ENCODE assay signal across 22 cellular contexts in the genomic region with DNA sequence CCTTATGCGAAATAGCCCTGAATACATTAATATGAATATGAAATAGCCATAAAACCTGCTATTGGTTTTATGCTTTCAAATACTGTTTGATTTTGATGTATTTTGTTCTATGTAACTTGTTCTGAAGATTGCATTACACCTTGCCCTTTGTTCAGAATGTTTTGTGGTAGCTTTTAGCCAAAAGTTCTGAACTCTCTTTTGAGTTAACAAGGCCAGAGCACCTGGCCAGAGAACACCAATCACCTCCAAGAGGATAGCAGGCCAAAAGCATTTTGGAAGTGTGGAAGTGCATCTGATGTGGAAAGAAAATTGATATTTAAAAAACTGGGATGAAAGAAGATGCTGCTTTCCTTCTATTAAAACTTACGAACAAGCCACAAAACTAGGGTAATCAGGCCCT.
DNase-seq lines count a peak whose midpoint lies in the region; ATAC-seq and TF ChIP-seq lines count a peak whose summit lies in the region.
"Had no signal": no experiment of that assay in that cellular context is flagged by ENCODE, and none has a peak within 500 bp of the region (broad histone marks: within the 10 kb centered on the region; RNA-seq: fewer than 3 reads in every experiment).

No MANE protein-coding gene starts in this region.

- no peaks in the 10 kb centered on the region for H3K27me3 ChIP-seq in SK-N-SH (ENCODE audit: insufficient read depth)
- H3K27me3 ChIP-seq: BLaER1 treated with 17β-estradiol and CSF1 and Interleukin-3, amounts not matched to agents 10 nM and 100 nM; MG63; Peyer's patch had no signal

- no peaks in the 10 kb centered on the region for H4K20me1 ChIP-seq in SK-N-SH (ENCODE audit: insufficient read depth)
- H4K20me1 ChIP-seq: BLaER1 treated with 17β-estradiol and CSF1 and Interleukin-3, amounts not matched to agents 10 nM and 100 nM had no signal

- TF ChIP-seq RAD21 in SK-N-SH (IDR thresholded peaks at IDR 0.05; ENCODE audit: low read length): no peak

- WGBS in SK-N-SH (ENCODE audit: low lambda C conversion rate): 95% methylated on average over 2 of the region's 2 CpGs

- no peak for TF ChIP-seq EP300 in SK-N-SH (IDR thresholded peaks at IDR 0.05; ENCODE audit: borderline replicate concordance in 1 of 2, low read depth in 1 of 2, low read length in 1 of 2)

- H3F3A ChIP-seq in SK-N-SH (replicated peaks; ENCODE audit: insufficient read depth): no peaks in the 10 kb centered on the region

- H3K27me3 Mint-ChIP-seq in activated CD4-positive, alpha-beta T cell treated with anti-CD3 and anti-CD28 coated beads for 36 hours: no peaks in the 10 kb centered on the region
- H3K27me3 Mint-ChIP-seq in activated T-helper 17 cell treated with anti-CD3 and anti-CD28 coated beads, Interleukin-2, amount 50 U/mL, for 72 hours: no peaks in the 10 kb centered on the region
- no peaks in the 10 kb centered on the region for H3K27me3 Mint-ChIP-seq in stimulated activated naive B cell treated with anti-CD40 and anti-IgM and Interleukin-4, amounts not matched to agents 10 μg/mL and 1 μg/mL and 100 μg/mL, for 72 hours
- H3K27me3 Mint-ChIP-seq: CD8-positive, alpha-beta memory T cell had no signal

- no peak overlapping the region for H3K4me3 Mint-ChIP-seq in activated CD4-positive, alpha-beta T cell treated with anti-CD3 and anti-CD28 coated beads for 36 hours
- no peak overlapping the region for H3K4me3 Mint-ChIP-seq in activated T-helper 17 cell treated with anti-CD3 and anti-CD28 coated beads, Interleukin-2, amount 50 U/mL, for 72 hours
- no peak overlapping the region for H3K4me3 Mint-ChIP-seq in stimulated activated naive B cell treated with anti-CD40 and anti-IgM and Interleukin-4, amounts not matched to agents 10 μg/mL and 1 μg/mL and 100 μg/mL, for 72 hours
- H3K4me3 Mint-ChIP-seq: CD8-positive, alpha-beta memory T cell; GM23338 had no signal

- no peaks in the 10 kb centered on the region for H3K79me2 ChIP-seq in SK-N-SH (ENCODE audit: insufficient read depth)

- H3K9me3 Mint-ChIP-seq in activated CD4-positive, alpha-beta T cell treated with anti-CD3 and anti-CD28 coated beads for 36 hours (ENCODE audit: low read depth): no peaks in the 10 kb centered on the region
- no peaks in the 10 kb centered on the region for H3K9me3 Mint-ChIP-seq in activated naive CD4-positive, alpha-beta T cell treated with anti-CD3 and anti-CD28 coated beads, Interleukin-2, amount 50 U/mL, for 72 hours
- no peaks in the 10 kb centered on the region for H3K9me3 Mint-ChIP-seq in activated T-helper 17 cell treated with anti-CD3 and anti-CD28 coated beads, Interleukin-2, amount 50 U/mL, for 72 hours
- no peaks in the 10 kb centered on the region for H3K9me3 Mint-ChIP-seq in stimulated activated naive B cell treated with anti-CD40 and anti-IgM and Interleukin-4, amounts not matched to agents 10 μg/mL and 1 μg/mL and 100 μg/mL, for 72 hours
- H3K9me3 Mint-ChIP-seq: CD8-positive, alpha-beta memory T cell; GM23338 had no signal

- H3K4me1 ChIP-seq in SK-N-SH (ENCODE audit: control insufficient read depth in 1 of 2, insufficient read depth in 2 of 2, low read depth in 1 of 2, low read length in 1 of 2): no peaks in the 10 kb centered on the region; a peak in 2 of 4 replicates
- H3K4me1 ChIP-seq: Peyer's patch had no signal

- no peaks in the 10 kb centered on the region for H3K9me3 ChIP-seq in SK-N-SH
- H3K9me3 ChIP-seq: BLaER1 treated with 17β-estradiol and CSF1 and Interleukin-3, amounts not matched to agents 10 nM and 100 nM; HAP-1; MG63; Peyer's patch had no signal

- peak overlapping the region; percentile 63 for H3K27ac Mint-ChIP-seq in activated CD4-positive, alpha-beta T cell treated with anti-CD3 and anti-CD28 coated beads for 36 hours
- H3K27ac Mint-ChIP-seq in activated naive CD4-positive, alpha-beta T cell treated with anti-CD3 and anti-CD28 coated beads, Interleukin-2, amount 50 U/mL, for 72 hours: peak overlapping the region; percentile 68 to 81
- peak overlapping the region; percentile 62 for H3K27ac Mint-ChIP-seq in activated T-helper 17 cell treated with anti-CD3 and anti-CD28 coated beads, Interleukin-2, amount 50 U/mL, for 72 hours
- peak overlapping the region; percentile 56 for H3K27ac Mint-ChIP-seq in stimulated activated naive B cell treated with anti-CD40 and anti-IgM and Interleukin-4, amounts not matched to agents 10 μg/mL and 1 μg/mL and 100 μg/mL, for 72 hours
- H3K27ac Mint-ChIP-seq: GM23338 had no signal

- no peaks in the 10 kb centered on the region for H3K36me3 ChIP-seq in SK-N-SH (replicated peaks in 1 of 2; ENCODE audit: control insufficient read depth in 1 of 2, insufficient read depth in 2 of 2, low read length in 1 of 2)
- H3K36me3 ChIP-seq: HAP-1, MG63 had no signal

- no peak overlapping the region for H3K4me2 ChIP-seq in SK-N-SH
- H3K4me2 ChIP-seq: BLaER1 treated with 17β-estradiol and CSF1 and Interleukin-3, amounts not matched to agents 10 nM and 100 nM; GM23338 had no signal

- no peak for DNase-seq in activated CD4-positive, alpha-beta T cell treated with anti-CD3 and anti-CD28 coated beads for 36 hours
- no peak for DNase-seq in activated CD4-positive, alpha-beta T cell treated with anti-CD3 and anti-CD28 coated beads, Interleukin-2, amount 50 U/mL, for 48 hours
- no peak for DNase-seq in activated naive CD4-positive, alpha-beta T cell treated with anti-CD3 and anti-CD28 coated beads, Interleukin-2, amount 50 U/mL, for 72 hours (ENCODE audit: low spot score in 2 of 2)
- no peak for DNase-seq in activated naive CD4-positive, alpha-beta T cell (lab: John Stamatoyannopoulos, UW)
- no peak for DNase-seq in stimulated activated naive B cell treated with anti-CD40 and anti-IgM and Interleukin-4, amounts not matched to agents 10 μg/mL and 1 μg/mL and 100 μg/mL, for 72 hours
- DNase-seq in SW480 (ENCODE audit: low spot score): no peak
- DNase-seq in SK-N-SH: no peak
- DNase-seq: 8988T; Calu3; CD8-positive, alpha-beta memory T cell; DMS153; GDM1; MG63; NCI-H1417 treated with DMSO at 0.1 percent for 48 hours; NCI-H187; NCI-H446; NCI-H526; Peyer's patch had no signal

- peak overlapping the region in 1 of 2 experiments; percentile 39; a peak in 1 of 4 replicates for H3K27ac ChIP-seq in SK-N-SH (ENCODE audit: low read depth in 2 of 2, low read length in 1 of 2)
- H3K27ac ChIP-seq: BLaER1 treated with 17β-estradiol and CSF1 and Interleukin-3, amounts not matched to agents 10 nM and 100 nM; Peyer's patch had no signal

- TF ChIP-seq CTCF in SK-N-SH (IDR thresholded peaks at IDR 0.05): no peak

- H3K36me3 Mint-ChIP-seq in activated CD4-positive, alpha-beta T cell treated with anti-CD3 and anti-CD28 coated beads for 36 hours (ENCODE audit: low read depth): peaks cover 26% of the 10 kb centered on the region
- peaks cover 0 to 6% of the 10 kb centered on the region in 2 donors for H3K36me3 Mint-ChIP-seq in activated naive CD4-positive, alpha-beta T cell treated with anti-CD3 and anti-CD28 coated beads, Interleukin-2, amount 50 U/mL, for 72 hours
- H3K36me3 Mint-ChIP-seq in activated T-helper 17 cell treated with anti-CD3 and anti-CD28 coated beads, Interleukin-2, amount 50 U/mL, for 72 hours (ENCODE audit: low read depth): peaks cover 97% of the 10 kb centered on the region
- peaks cover 33 to 59% of the 10 kb centered on the region in 2 donors for H3K36me3 Mint-ChIP-seq in stimulated activated naive B cell treated with anti-CD40 and anti-IgM and Interleukin-4, amounts not matched to agents 10 μg/mL and 1 μg/mL and 100 μg/mL, for 72 hours

- POLR2A ChIA-PET in activated CD4-positive, alpha-beta T cell treated with anti-CD3 and anti-CD28 coated beads for 36 hours (lab: Charles Lee): no interaction called here
- POLR2A ChIA-PET in SK-N-SH (lab: Yijun Ruan, JAX): no interaction called here

- H3K4me1 Mint-ChIP-seq in activated CD4-positive, alpha-beta T cell treated with anti-CD3 and anti-CD28 coated beads for 36 hours: no peaks in the 10 kb centered on the region
- H3K4me1 Mint-ChIP-seq in activated T-helper 17 cell treated with anti-CD3 and anti-CD28 coated beads, Interleukin-2, amount 50 U/mL, for 72 hours: peaks cover 19% of the 10 kb centered on the region
- peaks cover 13 to 16% of the 10 kb centered on the region in 2 donors for H3K4me1 Mint-ChIP-seq in stimulated activated naive B cell treated with anti-CD40 and anti-IgM and Interleukin-4, amounts not matched to agents 10 μg/mL and 1 μg/mL and 100 μg/mL, for 72 hours

- no peak for ATAC-seq in activated CD4-positive, alpha-beta T cell treated with anti-CD3 and anti-CD28 coated beads for 36 hours
- ATAC-seq in activated naive CD4-positive, alpha-beta T cell treated with anti-CD3 and anti-CD28 coated beads, Interleukin-2, amount 50 U/mL, for 72 hours: no peak
- ATAC-seq in activated T-helper 17 cell treated with anti-CD3 and anti-CD28 coated beads, Interleukin-2, amount 50 U/mL, for 72 hours (replicated peaks): no peak
- ATAC-seq in stimulated activated naive B cell treated with anti-CD40 and anti-IgM and Interleukin-4, amounts not matched to agents 10 μg/mL and 1 μg/mL and 100 μg/mL, for 72 hours (replicated peaks): no peak
- ATAC-seq: GM23338 had no signal

- no peak overlapping the region for H3K4me3 ChIP-seq in SK-N-SH (ENCODE audit: low read depth in 2 of 2, low read length in 1 of 2)
- H3K4me3 ChIP-seq: BLaER1 treated with 17β-estradiol and CSF1 and Interleukin-3, amounts not matched to agents 10 nM and 100 nM; GM23338; HAP-1; MG63; Peyer's patch had no signal

- H3K9ac ChIP-seq in SK-N-SH: no peak overlapping the region
- H3K9ac ChIP-seq: BLaER1 treated with 17β-estradiol and CSF1 and Interleukin-3, amounts not matched to agents 10 nM and 100 nM had no signal

- CTCF ChIA-PET in activated CD4-positive, alpha-beta T cell treated with anti-CD3 and anti-CD28 coated beads for 36 hours (lab: Charles Lee): interaction anchor here (1.0 to 2.5 kb wide), 3 partner anchors 15 to 262 kb away, joined by 3 to 10 read pairs (median 6); no protein-coding TSS in a partner anchor
- CTCF ChIA-PET in SK-N-SH (lab: Yijun Ruan, JAX): interaction anchor here (0.5 to 3.1 kb wide), 14 partner anchors 10 to 100 kb away, joined by 3 to 19 read pairs (median 5); no protein-coding TSS in a partner anchor

- no peak overlapping the region for H2AFZ ChIP-seq in SK-N-SH (ENCODE audit: low read depth)
- H2AFZ ChIP-seq: GM23338 had no signal

- no peaks in the 10 kb centered on the region for H3K9me2 ChIP-seq in SK-N-SH

- intact Hi-C loops in activated CD4-positive, alpha-beta T cell treated with anti-CD3 and anti-CD28 coated beads for 36 hours (cut with DNase I, micrococcal nuclease): loop anchor here (2.0 to 10.0 kb wide), 3 partner anchors 366 to 772 kb away; partner anchors contain the start of gene BOLL (in 1 of the 2)

TF ChIP-seq in SK-N-SH, 30 proteins besides CTCF, POLR2A, EP300 and RAD21 (continues in another document):
- TF ChIP-seq SMC3 (IDR thresholded peaks at IDR 0.05; ENCODE audit: low read depth, low read length) (no peak), ELF1 (IDR thresholded peaks at IDR 0.05) (no peak), FOXJ3 (CRISPR knock-in tag; IDR thresholded peaks at IDR 0.05) (no peak), MAX (IDR thresholded peaks at IDR 0.05; ENCODE audit: low read depth) (no peak)
